14 cellular contexts compared by ENCODE assay signal in the genomic region with DNA sequence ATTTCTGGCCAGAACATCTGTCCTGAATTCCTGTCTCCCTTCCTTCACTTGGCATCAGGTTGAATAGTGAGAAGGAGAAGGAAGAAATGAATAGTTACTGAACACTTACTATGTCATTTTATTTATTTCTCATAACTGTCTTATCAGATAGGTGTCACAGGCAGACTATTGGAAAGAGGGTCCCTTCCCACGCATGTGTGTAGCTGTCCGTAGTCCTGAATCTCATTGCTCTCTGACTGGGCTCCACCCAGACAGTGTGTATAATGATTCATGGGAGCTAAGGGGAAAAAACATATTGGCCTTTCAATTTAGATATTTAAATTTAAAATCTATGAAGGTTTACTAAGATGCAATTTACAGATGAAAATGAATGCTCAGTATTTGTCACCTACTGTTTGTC.
DNase-seq lines count a peak whose midpoint lies in the region; ATAC-seq and TF ChIP-seq lines count a peak whose summit lies in the region.
"Had no signal": no experiment of that assay in that cellular context is flagged by ENCODE, and none has a peak within 500 bp of the region (broad histone marks: within the 10 kb centered on the region; RNA-seq: fewer than 3 reads in every experiment).

No MANE protein-coding gene starts in this region.

- no peaks in the 10 kb centered on the region for H3K9me3 Mint-ChIP-seq in activated CD4-positive, alpha-beta memory T cell treated with anti-CD3 and anti-CD28 coated beads for 36 hours
- H3K9me3 Mint-ChIP-seq in activated CD4-positive, alpha-beta memory T cell treated with anti-CD3 and anti-CD28 coated beads, Interleukin-2, amount 10 ng/mL, durations not matched to agents 7 days and 5 days: no peaks in the 10 kb centered on the region
- no peaks in the 10 kb centered on the region for H3K9me3 Mint-ChIP-seq in nephron progenitor cell
- H3K9me3 Mint-ChIP-seq: activated naive CD8-positive, alpha-beta T cell treated with anti-CD3 and anti-CD28 coated beads, Interleukin-2, amount 10 ng/mL, durations not matched to agents 7 days and 5 days had no signal

- CTCF ChIA-PET in activated CD4-positive, alpha-beta memory T cell treated with anti-CD3 and anti-CD28 coated beads for 36 hours (lab: Charles Lee): no interaction called here
- CTCF ChIA-PET in activated CD4-positive, alpha-beta memory T cell treated with anti-CD3 and anti-CD28 coated beads, Interleukin-2, amount 10 ng/mL, durations not matched to agents 7 days and 5 days (lab: Charles Lee): interaction anchor here (0.6 kb wide), 1 partner anchor 1320 kb away, joined by 3 read pairs; no protein-coding TSS in a partner anchor

- H3K4me3 Mint-ChIP-seq in activated CD4-positive, alpha-beta memory T cell treated with anti-CD3 and anti-CD28 coated beads for 36 hours: no peak overlapping the region
- H3K4me3 Mint-ChIP-seq in activated CD4-positive, alpha-beta memory T cell treated with anti-CD3 and anti-CD28 coated beads, Interleukin-2, amount 10 ng/mL, durations not matched to agents 7 days and 5 days: no peak overlapping the region
- no peak overlapping the region for H3K4me3 Mint-ChIP-seq in nephron progenitor cell
- H3K4me3 Mint-ChIP-seq: activated CD8-positive, alpha-beta memory T cell treated with anti-CD3 and anti-CD28 coated beads, Interleukin-2, amount 10 ng/mL, durations not matched to agents 7 days and 5 days; activated naive CD8-positive, alpha-beta T cell treated with anti-CD3 and anti-CD28 coated beads, Interleukin-2, amount 10 ng/mL, durations not matched to agents 7 days and 5 days had no signal

- TF ChIP-seq CTCF in NB4 (IDR thresholded peaks at IDR 0.05; ENCODE audit: low read depth, low read length): no peak
- TF ChIP-seq CTCF in brain microvascular endothelial cell (IDR thresholded peaks at IDR 0.05; ENCODE audit: low read depth, low read length, missing control alignments): no peak
- no peak for TF ChIP-seq CTCF in nephron progenitor cell (IDR thresholded peaks at IDR 0.05)

- H3K27ac ChIP-seq in brain microvascular endothelial cell: no peak overlapping the region
- H3K27ac ChIP-seq: upper lobe of left lung had no signal

- TF ChIP-seq POLR2A in NB4 (IDR thresholded peaks at IDR 0.05; ENCODE audit: extremely low read depth, insufficient read length): no peak

- no peak overlapping the region for H3K27ac Mint-ChIP-seq in activated CD4-positive, alpha-beta memory T cell treated with anti-CD3 and anti-CD28 coated beads for 36 hours
- no peak overlapping the region for H3K27ac Mint-ChIP-seq in activated CD4-positive, alpha-beta memory T cell treated with anti-CD3 and anti-CD28 coated beads, Interleukin-2, amount 10 ng/mL, durations not matched to agents 7 days and 5 days
- no peak overlapping the region for H3K27ac Mint-ChIP-seq in nephron progenitor cell
- H3K27ac Mint-ChIP-seq: activated CD8-positive, alpha-beta memory T cell treated with anti-CD3 and anti-CD28 coated beads, Interleukin-2, amount 10 ng/mL, durations not matched to agents 7 days and 5 days; activated naive CD8-positive, alpha-beta T cell treated with anti-CD3 and anti-CD28 coated beads, Interleukin-2, amount 10 ng/mL, durations not matched to agents 7 days and 5 days had no signal

- H3K36me3 ChIP-seq in brain microvascular endothelial cell (replicated peaks): no peaks in the 10 kb centered on the region
- H3K36me3 ChIP-seq: upper lobe of left lung had no signal

- POLR2A ChIA-PET in activated CD4-positive, alpha-beta memory T cell treated with anti-CD3 and anti-CD28 coated beads for 36 hours (lab: Charles Lee): no interaction called here
- POLR2A ChIA-PET in activated CD4-positive, alpha-beta memory T cell treated with anti-CD3 and anti-CD28 coated beads, Interleukin-2, amount 10 ng/mL, durations not matched to agents 7 days and 5 days (lab: Charles Lee): no interaction called here

- peak; percentile 18 for DNase-seq in activated CD4-positive, alpha-beta memory T cell treated with anti-CD3 and anti-CD28 coated beads for 36 hours
- no peak for DNase-seq in activated CD4-positive, alpha-beta memory T cell treated with anti-CD3 and anti-CD28 coated beads, Interleukin-2, amount 10 ng/mL, durations not matched to agents 7 days and 5 days
- DNase-seq in NB4 (ENCODE audit: low read depth) (peak; percentile 39), brain microvascular endothelial cell (peak; percentile 34), nephron progenitor cell (peak; percentile 57), C1 segment of cervical spinal cord (lab: John Stamatoyannopoulos, UW) (no peak), COR-L47 (lab: John Stamatoyannopoulos, UW) (no peak)
- DNase-seq: activated CD8-positive, alpha-beta memory T cell treated with anti-CD3 and anti-CD28 coated beads, Interleukin-2, amount 10 ng/mL, durations not matched to agents 7 days and 5 days; activated naive CD8-positive, alpha-beta T cell treated with anti-CD3 and anti-CD28 coated beads, Interleukin-2, amount 10 ng/mL, durations not matched to agents 7 days and 5 days; left cardiac atrium; nucleus accumbens; T-helper 2 cell; upper lobe of left lung had no signal

- intact Hi-C loops in activated CD4-positive, alpha-beta memory T cell treated with anti-CD3 and anti-CD28 coated beads for 36 hours (cut with micrococcal nuclease): no loop called here

- H3K27me3 ChIP-seq in brain microvascular endothelial cell (replicated peaks): no peaks in the 10 kb centered on the region
- H3K27me3 ChIP-seq: upper lobe of left lung had no signal

- no peaks in the 10 kb centered on the region for H3K27me3 Mint-ChIP-seq in activated CD4-positive, alpha-beta memory T cell treated with anti-CD3 and anti-CD28 coated beads for 36 hours
- no peaks in the 10 kb centered on the region for H3K27me3 Mint-ChIP-seq in activated CD4-positive, alpha-beta memory T cell treated with anti-CD3 and anti-CD28 coated beads, Interleukin-2, amount 10 ng/mL, durations not matched to agents 7 days and 5 days
- H3K27me3 Mint-ChIP-seq in nephron progenitor cell (ENCODE audit: low read depth, poor library complexity): peaks cover 24% of the 10 kb centered on the region
- H3K27me3 Mint-ChIP-seq: activated CD8-positive, alpha-beta memory T cell treated with anti-CD3 and anti-CD28 coated beads, Interleukin-2, amount 10 ng/mL, durations not matched to agents 7 days and 5 days; activated naive CD8-positive, alpha-beta T cell treated with anti-CD3 and anti-CD28 coated beads, Interleukin-2, amount 10 ng/mL, durations not matched to agents 7 days and 5 days had no signal

- in situ Hi-C loops in brain microvascular endothelial cell (cut with HindIII; ENCODE audit: low pct_ligation_motif_present, low sequenced_read_pairs): no loop called here

- H3K4me1 Mint-ChIP-seq in activated CD4-positive, alpha-beta memory T cell treated with anti-CD3 and anti-CD28 coated beads for 36 hours (ENCODE audit: low read depth): no peaks in the 10 kb centered on the region
- no peaks in the 10 kb centered on the region for H3K4me1 Mint-ChIP-seq in activated CD4-positive, alpha-beta memory T cell treated with anti-CD3 and anti-CD28 coated beads, Interleukin-2, amount 10 ng/mL, durations not matched to agents 7 days and 5 days
- peaks cover 8% of the 10 kb centered on the region for H3K4me1 Mint-ChIP-seq in nephron progenitor cell
- H3K4me1 Mint-ChIP-seq: activated CD8-positive, alpha-beta memory T cell treated with anti-CD3 and anti-CD28 coated beads, Interleukin-2, amount 10 ng/mL, durations not matched to agents 7 days and 5 days; activated naive CD8-positive, alpha-beta T cell treated with anti-CD3 and anti-CD28 coated beads, Interleukin-2, amount 10 ng/mL, durations not matched to agents 7 days and 5 days had no signal

- H3K4me3 ChIP-seq in NB4 (ENCODE audit: low read depth, low read length) (no peak overlapping the region), brain microvascular endothelial cell (ENCODE audit: low read depth, low read length) (no peak overlapping the region)
- H3K4me3 ChIP-seq: upper lobe of left lung had no signal

- no peaks in the 10 kb centered on the region for H3K36me3 Mint-ChIP-seq in activated CD4-positive, alpha-beta memory T cell treated with anti-CD3 and anti-CD28 coated beads for 36 hours
- H3K36me3 Mint-ChIP-seq in activated CD4-positive, alpha-beta memory T cell treated with anti-CD3 and anti-CD28 coated beads, Interleukin-2, amount 10 ng/mL, durations not matched to agents 7 days and 5 days (ENCODE audit: low read depth): no peaks in the 10 kb centered on the region
- no peaks in the 10 kb centered on the region for H3K36me3 Mint-ChIP-seq in nephron progenitor cell (ENCODE audit: low read depth)
- H3K36me3 Mint-ChIP-seq: activated CD8-positive, alpha-beta memory T cell treated with anti-CD3 and anti-CD28 coated beads, Interleukin-2, amount 10 ng/mL, durations not matched to agents 7 days and 5 days; activated naive CD8-positive, alpha-beta T cell treated with anti-CD3 and anti-CD28 coated beads, Interleukin-2, amount 10 ng/mL, durations not matched to agents 7 days and 5 days had no signal

- no peak for ATAC-seq in HG03469 (IDR thresholded peaks at IDR 0.05; ENCODE audit: unreplicated experiment)
- ATAC-seq: activated CD8-positive, alpha-beta memory T cell treated with anti-CD3 and anti-CD28 coated beads, Interleukin-2, amount 10 ng/mL, durations not matched to agents 7 days and 5 days; left cardiac atrium had no signal

Comparison
In these comparisons a context has a peak if more than half of its experiments do, and no peak if none do; other contexts are left out.
1. DNase-seq: peak in activated CD4-positive, alpha-beta memory T cell treated with anti-CD3 and anti-CD28 coated beads for 36 hours (single experiment), NB4 (single experiment), brain microvascular endothelial cell (single experiment) and nephron progenitor cell (single experiment); none in activated CD4-positive, alpha-beta memory T cell treated with anti-CD3 and anti-CD28 coated beads, Interleukin-2, amount 10 ng/mL, durations not matched to agents 7 days and 5 days (single experiment), C1 segment of cervical spinal cord (0 of 14) and COR-L47 (single experiment).